ENCODE assay signal across 3 cellular contexts in the genomic region with DNA sequence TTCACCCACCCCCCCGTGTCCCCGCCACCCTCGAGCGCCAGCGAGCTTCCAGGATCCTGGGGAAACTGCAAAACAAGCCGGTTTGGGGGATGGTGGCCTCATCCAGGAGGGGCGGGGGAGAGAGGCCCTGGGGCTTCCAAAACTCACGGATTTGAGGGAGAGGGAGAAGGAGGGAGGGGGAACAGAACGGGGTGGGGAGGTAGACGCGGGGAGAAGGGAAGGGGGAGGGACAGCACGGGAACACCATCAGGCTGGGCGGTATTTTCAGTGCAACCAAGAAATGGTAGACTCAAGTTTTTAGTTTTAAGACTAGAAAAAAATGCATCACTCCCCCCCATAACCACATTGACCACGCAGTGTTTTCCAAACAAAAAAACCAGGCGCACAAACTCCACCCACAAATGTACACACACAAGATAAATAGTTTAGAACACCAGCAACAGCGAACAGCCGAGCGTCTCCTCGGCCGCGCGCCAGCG.
TF ChIP-seq lines count a peak whose summit lies in the region.

No MANE protein-coding gene starts in this region.

TF ChIP-seq in SK-N-SH, 30 proteins besides CTCF, POLR2A, EP300 and RAD21:
- TF ChIP-seq YY1 (IDR thresholded peaks at IDR 0.05; ENCODE audit: low read depth) (no peak), RFX5 (IDR thresholded peaks at IDR 0.05; ENCODE audit: low read length) (no peak), NRF1 (IDR thresholded peaks at IDR 0.05; ENCODE audit: low read depth, low read length) (no peak), JUND (IDR thresholded peaks at IDR 0.05) (no peak), POLR2AphosphoS5 (IDR thresholded peaks at IDR 0.05; ENCODE audit: low read depth, low read length) (no peak), FOSL2 (IDR thresholded peaks at IDR 0.05; ENCODE audit: borderline replicate concordance, low read depth) (no peak), MEF2A (IDR thresholded peaks at IDR 0.05; ENCODE audit: borderline replicate concordance, low read depth) (no peak), MXI1 (IDR thresholded peaks at IDR 0.05; ENCODE audit: low read depth, low read length) (no peak), RXRA (IDR thresholded peaks at IDR 0.05; ENCODE audit: borderline replicate concordance, low read depth) (no peak), SMC3 (IDR thresholded peaks at IDR 0.05; ENCODE audit: low read depth, low read length) (no peak)
- TF ChIP-seq, protein P1, sequence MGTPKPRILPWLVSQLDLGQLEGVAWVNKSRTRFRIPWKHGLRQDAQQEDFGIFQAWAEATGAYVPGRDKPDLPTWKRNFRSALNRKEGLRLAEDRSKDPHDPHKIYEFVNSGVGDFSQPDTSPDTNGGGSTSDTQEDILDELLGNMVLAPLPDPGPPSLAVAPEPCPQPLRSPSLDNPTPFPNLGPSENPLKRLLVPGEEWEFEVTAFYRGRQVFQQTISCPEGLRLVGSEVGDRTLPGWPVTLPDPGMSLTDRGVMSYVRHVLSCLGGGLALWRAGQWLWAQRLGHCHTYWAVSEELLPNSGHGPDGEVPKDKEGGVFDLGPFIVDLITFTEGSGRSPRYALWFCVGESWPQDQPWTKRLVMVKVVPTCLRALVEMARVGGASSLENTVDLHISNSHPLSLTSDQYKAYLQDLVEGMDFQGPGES (IDR thresholded peaks at IDR 0.05; ENCODE audit: low read depth, low read length), result no peak
- TF ChIP-seq, protein P2, sequence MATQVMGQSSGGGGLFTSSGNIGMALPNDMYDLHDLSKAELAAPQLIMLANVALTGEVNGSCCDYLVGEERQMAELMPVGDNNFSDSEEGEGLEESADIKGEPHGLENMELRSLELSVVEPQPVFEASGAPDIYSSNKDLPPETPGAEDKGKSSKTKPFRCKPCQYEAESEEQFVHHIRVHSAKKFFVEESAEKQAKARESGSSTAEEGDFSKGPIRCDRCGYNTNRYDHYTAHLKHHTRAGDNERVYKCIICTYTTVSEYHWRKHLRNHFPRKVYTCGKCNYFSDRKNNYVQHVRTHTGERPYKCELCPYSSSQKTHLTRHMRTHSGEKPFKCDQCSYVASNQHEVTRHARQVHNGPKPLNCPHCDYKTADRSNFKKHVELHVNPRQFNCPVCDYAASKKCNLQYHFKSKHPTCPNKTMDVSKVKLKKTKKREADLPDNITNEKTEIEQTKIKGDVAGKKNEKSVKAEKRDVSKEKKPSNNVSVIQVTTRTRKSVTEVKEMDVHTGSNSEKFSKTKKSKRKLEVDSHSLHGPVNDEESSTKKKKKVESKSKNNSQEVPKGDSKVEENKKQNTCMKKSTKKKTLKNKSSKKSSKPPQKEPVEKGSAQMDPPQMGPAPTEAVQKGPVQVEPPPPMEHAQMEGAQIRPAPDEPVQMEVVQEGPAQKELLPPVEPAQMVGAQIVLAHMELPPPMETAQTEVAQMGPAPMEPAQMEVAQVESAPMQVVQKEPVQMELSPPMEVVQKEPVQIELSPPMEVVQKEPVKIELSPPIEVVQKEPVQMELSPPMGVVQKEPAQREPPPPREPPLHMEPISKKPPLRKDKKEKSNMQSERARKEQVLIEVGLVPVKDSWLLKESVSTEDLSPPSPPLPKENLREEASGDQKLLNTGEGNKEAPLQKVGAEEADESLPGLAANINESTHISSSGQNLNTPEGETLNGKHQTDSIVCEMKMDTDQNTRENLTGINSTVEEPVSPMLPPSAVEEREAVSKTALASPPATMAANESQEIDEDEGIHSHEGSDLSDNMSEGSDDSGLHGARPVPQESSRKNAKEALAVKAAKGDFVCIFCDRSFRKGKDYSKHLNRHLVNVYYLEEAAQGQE (IDR thresholded peaks at IDR 0.05; ENCODE audit: low read depth, low read length), result no peak
- TF ChIP-seq, protein P3, sequence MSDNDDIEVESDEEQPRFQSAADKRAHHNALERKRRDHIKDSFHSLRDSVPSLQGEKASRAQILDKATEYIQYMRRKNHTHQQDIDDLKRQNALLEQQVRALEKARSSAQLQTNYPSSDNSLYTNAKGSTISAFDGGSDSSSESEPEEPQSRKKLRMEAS (IDR thresholded peaks at IDR 0.05; ENCODE audit: low read depth), result no peak

TF ChIP-seq in SK-N-SH treated with all-trans-retinoic acid at 6 μM for 48 hours, 23 proteins besides CTCF, POLR2A, EP300 and RAD21:
- TF ChIP-seq CSDC2 (CRISPR knock-in tag; IDR thresholded peaks at IDR 0.05), result no peak
- no peak for TF ChIP-seq RARB (CRISPR knock-in tag; IDR thresholded peaks at IDR 0.05)
- TF ChIP-seq, protein P4, sequence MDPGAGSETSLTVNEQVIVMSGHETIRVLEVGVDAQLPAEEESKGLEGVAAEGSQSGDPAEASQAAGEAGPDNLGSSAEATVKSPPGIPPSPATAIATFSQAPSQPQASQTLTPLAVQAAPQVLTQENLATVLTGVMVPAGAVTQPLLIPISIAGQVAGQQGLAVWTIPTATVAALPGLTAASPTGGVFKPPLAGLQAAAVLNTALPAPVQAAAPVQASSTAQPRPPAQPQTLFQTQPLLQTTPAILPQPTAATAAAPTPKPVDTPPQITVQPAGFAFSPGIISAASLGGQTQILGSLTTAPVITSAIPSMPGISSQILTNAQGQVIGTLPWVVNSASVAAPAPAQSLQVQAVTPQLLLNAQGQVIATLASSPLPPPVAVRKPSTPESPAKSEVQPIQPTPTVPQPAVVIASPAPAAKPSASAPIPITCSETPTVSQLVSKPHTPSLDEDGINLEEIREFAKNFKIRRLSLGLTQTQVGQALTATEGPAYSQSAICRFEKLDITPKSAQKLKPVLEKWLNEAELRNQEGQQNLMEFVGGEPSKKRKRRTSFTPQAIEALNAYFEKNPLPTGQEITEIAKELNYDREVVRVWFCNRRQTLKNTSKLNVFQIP (CRISPR knock-in tag; IDR thresholded peaks at IDR 0.05; ENCODE audit: borderline replicate concordance, low read depth), result no peak
- no peak for TF ChIP-seq ZC3H10 (CRISPR knock-in tag; IDR thresholded peaks at IDR 0.05)
TF ChIP-seq in SK-N-SH treated with all-trans-retinoic acid at 6 μM for 48 hours: peak in this region for 0.

TF ChIP-seq in endothelial cell of umbilical vein, 7 proteins besides CTCF, POLR2A, EP300 and RAD21:
- TF ChIP-seq JUN (IDR thresholded peaks at IDR 0.05; ENCODE audit: borderline replicate concordance, insufficient read depth, insufficient read length, low read depth) (no peak), FOS (IDR thresholded peaks at IDR 0.05; ENCODE audit: borderline replicate concordance, insufficient read depth, low read length) (no peak), MYC (IDR thresholded peaks at IDR 0.05; ENCODE audit: low read depth, low read length) (no peak), EZH2 (IDR thresholded peaks at IDR 0.05; ENCODE audit: borderline replicate concordance, low read depth, low read length, severe bottlenecking) (no peak), GATA2 (IDR thresholded peaks at IDR 0.05; ENCODE audit: insufficient read depth, insufficient read length, low read depth, low read length) (no peak), POLR2AphosphoS5 (IDR thresholded peaks at IDR 0.05; ENCODE audit: insufficient read depth, low read depth, low read length) (no peak)
- TF ChIP-seq, protein P3 (IDR thresholded peaks at IDR 0.05; ENCODE audit: insufficient read depth, insufficient read length), result no peak
